In the genomic region with DNA sequence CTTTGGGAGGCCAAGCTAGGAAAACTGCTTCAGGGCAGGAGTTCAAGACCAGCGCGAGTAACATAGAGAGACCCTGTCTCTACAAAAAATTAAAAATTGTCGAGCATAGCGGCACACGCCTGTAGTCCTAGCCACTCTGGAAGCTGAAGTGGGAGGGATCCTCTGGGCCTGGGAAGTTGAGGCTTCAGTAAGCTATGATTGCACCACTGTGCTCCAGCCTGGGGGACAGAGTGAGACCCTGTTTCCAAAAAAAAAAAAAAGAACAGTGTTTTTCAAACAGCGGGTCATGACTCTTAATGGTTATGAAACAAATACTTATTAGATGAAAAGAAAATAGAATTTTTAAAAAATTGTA, we compare ENCODE assay signal across 1 cellular context.
TF ChIP-seq lines count a peak whose summit lies in the region.

No MANE protein-coding gene starts in this region.

TF ChIP-seq in K562, 482 proteins besides CTCF, POLR2A, EP300 and RAD21:
- 0 out of 2 replicates have a peak, but pooled peaks have one; percentile 4 for TF ChIP-seq MYC (IDR thresholded peaks at IDR 0.05; ENCODE audit: low read depth, low read length)
- TF ChIP-seq MYC (CRISPR knock-in tag; IDR thresholded peaks at IDR 0.05; ENCODE audit: borderline replicate concordance, low read depth): no peak
- TF ChIP-seq SP1 (CRISPR knock-in tag; IDR thresholded peaks at IDR 0.05): no peak
- TF ChIP-seq, protein P1, sequence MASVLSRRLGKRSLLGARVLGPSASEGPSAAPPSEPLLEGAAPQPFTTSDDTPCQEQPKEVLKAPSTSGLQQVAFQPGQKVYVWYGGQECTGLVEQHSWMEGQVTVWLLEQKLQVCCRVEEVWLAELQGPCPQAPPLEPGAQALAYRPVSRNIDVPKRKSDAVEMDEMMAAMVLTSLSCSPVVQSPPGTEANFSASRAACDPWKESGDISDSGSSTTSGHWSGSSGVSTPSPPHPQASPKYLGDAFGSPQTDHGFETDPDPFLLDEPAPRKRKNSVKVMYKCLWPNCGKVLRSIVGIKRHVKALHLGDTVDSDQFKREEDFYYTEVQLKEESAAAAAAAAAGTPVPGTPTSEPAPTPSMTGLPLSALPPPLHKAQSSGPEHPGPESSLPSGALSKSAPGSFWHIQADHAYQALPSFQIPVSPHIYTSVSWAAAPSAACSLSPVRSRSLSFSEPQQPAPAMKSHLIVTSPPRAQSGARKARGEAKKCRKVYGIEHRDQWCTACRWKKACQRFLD (CRISPR knock-in tag; IDR thresholded peaks at IDR 0.05): peak; percentile 48; the same call in 1 of the 2 replicates
- peak; percentile 59; the same call in 1 of the 2 replicates for TF ChIP-seq GTF2E2 (tag; IDR thresholded peaks at IDR 0.05)
- 0 out of 2 replicates have a peak, but pooled peaks have one; percentile 21 for TF ChIP-seq BACH1 (tag; IDR thresholded peaks at IDR 0.05)
- TF ChIP-seq PML (IDR thresholded peaks at IDR 0.05; ENCODE audit: low read length): no peak
